ENCODE assay signal across 25 cellular contexts in the genomic region with DNA sequence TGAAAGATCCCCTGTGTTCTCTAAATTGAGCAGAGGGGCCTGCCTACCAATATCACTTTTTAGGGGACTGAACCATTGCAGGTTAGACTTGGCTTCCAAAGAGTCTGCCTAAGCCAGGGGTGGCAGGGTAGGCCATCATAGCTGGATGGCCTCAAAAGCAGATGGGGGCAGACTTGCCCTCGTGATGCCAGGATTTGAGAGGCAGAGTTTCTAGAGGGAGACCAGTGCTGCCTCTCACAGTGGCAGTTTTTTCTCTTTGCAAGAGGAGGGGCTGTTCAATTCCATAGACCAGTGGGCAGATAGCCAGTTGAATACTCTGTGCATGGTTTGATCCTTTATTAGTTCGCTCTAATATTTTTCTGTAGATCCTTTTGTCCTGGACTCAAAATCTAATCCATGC. TPM values are rescaled to one million over a fixed set of nuclear protein-coding genes. Genes with fewer than 3 reads are reported as not detected.
"Had no signal": no experiment of that assay in that cellular context is flagged by ENCODE, and none has a peak within 500 bp of the region (broad histone marks: within the 10 kb centered on the region; RNA-seq: fewer than 3 reads in every experiment).

No MANE protein-coding gene starts in this region.

- FAIRE-seq: colon, kidney had no signal

- H3K4me1 ChIP-seq: left lung had no signal

- ATAC-seq: activated naive CD8-positive, alpha-beta T cell treated with anti-CD3 and anti-CD28 coated beads, Interleukin-2, amount 50 U/mL, for 24 hours; left lung had no signal

- H3K27me3 ChIP-seq: brain microvascular endothelial cell, dorsolateral prefrontal cortex, left lung, thyroid gland had no signal

- H3K36me3 ChIP-seq: brain microvascular endothelial cell, left lung, thyroid gland had no signal

- H3K27ac ChIP-seq: brain microvascular endothelial cell, left lung, thyroid gland had no signal

- DNase-seq: activated B cell treated with CpG ODN at 0.5 μM for 24 hours; activated CD4-positive, alpha-beta memory T cell treated with anti-CD3 and anti-CD28 coated beads for 36 hours; activated CD4-positive, alpha-beta T cell treated with anti-CD3 and anti-CD28 coated beads for 4 hours; activated CD8-positive, alpha-beta memory T cell treated with anti-CD3 and anti-CD28 coated beads, Interleukin-2, amount 50 U/mL, for 4 hours; activated effector memory CD4-positive, alpha-beta T cell treated with Interleukin-2 at 50 U/mL for 16 hours; activated naive CD4-positive, alpha-beta T cell treated with anti-CD3 and anti-CD28 coated beads, Interleukin-2, amount 10 ng/mL, durations not matched to agents 7 days and 5 days; activated naive CD8-positive, alpha-beta T cell treated with anti-CD3 and anti-CD28 coated beads, Interleukin-2, amount 50 U/mL, for 24 hours; activated T-cell treated with anti-CD3 and anti-CD28 coated beads, Interleukin-2, amount 50 U/mL, for 48 hours; brain microvascular endothelial cell; central memory CD4-positive, alpha-beta T cell; dorsolateral prefrontal cortex; foreskin melanocyte; hypothalamus; kidney; left lung; mammary epithelial cell; stimulated activated CD4-positive, alpha-beta T cell treated with anti-CD3 and anti-CD28 coated beads, Interleukin-2, amount 100 ng/mL, for 24 hours; stimulated activated naive CD4-positive, alpha-beta T cell treated with Interleukin-2 at 50 U/mL for 16 hours had no signal

- H3K9me3 ChIP-seq: left lung, thyroid gland had no signal

- H3K4me3 ChIP-seq: dorsolateral prefrontal cortex, left lung, thyroid gland had no signal

RNA-seq across cellular contexts. Expression of a gene that starts 23.8 kb away (rescaled TPM):
- total RNA-seq: activated B cell treated with CpG ODN at 0.5 μM for 24 hours, epithelial cell of proximal tubule, mononuclear cell, neural crest cell, omental fat pad, thyroid gland, ureter had no signal
